In the genomic region with DNA sequence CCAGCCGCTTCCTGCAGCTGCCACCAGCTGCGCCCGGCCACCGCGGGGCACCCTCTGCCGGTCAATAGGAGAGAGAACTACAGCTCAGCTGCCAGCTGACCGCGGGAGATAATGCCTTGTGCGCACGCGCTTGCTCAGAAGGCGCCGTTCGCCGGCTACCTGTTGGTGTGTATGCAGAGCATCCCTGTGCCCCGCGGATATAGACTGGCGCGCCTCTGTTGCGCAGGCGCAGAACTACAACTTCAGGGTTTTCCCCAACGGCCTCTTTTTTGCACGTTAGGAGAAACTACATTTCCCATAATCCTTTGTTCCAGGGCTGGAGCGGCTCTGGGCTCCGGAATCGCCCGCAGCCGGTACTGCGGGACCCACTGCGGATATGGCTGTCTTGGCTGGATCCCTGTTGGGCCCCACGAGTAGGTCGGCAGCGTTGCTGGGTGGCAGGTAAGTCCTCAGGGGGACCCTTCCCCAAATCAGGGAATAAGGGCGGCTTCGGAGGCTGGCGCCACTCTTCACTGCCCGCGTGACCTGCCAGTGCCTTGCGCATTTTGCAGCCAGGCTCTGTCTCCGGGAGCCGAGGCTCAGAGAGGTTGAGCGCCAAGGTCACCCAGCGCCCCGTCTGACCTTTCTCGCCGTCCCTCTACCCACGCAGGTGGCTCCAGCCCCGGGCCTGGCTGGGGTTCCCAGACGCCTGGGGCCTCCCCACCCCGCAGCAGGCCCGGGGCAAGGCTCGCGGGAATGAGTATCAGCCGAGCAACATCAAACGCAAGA, we compare ENCODE assay signal across 8 cellular contexts. TPM values are rescaled to one million over a fixed set of nuclear protein-coding genes. Genes with fewer than 3 reads are reported as not detected.
DNase-seq lines count a peak whose midpoint lies in the region; ATAC-seq and TF ChIP-seq lines count a peak whose summit lies in the region.

TSS of gene MRPL34 (plus strand) at position 356 of the 768 bp plus-strand sequence. CDS start at position 377, 21 bp downstream.

- H3K9me3 ChIP-seq in BE2C (no peaks in the 10 kb centered on the region), colonic mucosa (no peaks in the 10 kb centered on the region)

- H3K36me3 ChIP-seq in BE2C (no peaks in the 10 kb centered on the region), colonic mucosa (no peaks in the 10 kb centered on the region)

- H3K27ac ChIP-seq in colonic mucosa (peak within 1 kb of the TSS; percentile 93), layer of hippocampus (ENCODE audit: low read depth, low read length) (peak within 1 kb of the TSS; percentile 95)

- peak; percentile 51 for ATAC-seq in HG03457 (IDR thresholded peaks at IDR 0.05; ENCODE audit: unreplicated experiment)

- peak; percentile 83 for TF ChIP-seq CTCF in BE2C (IDR thresholded peaks at IDR 0.05; ENCODE audit: low read depth, low read length)
- peak; percentile 63 for TF ChIP-seq CTCF in colonic mucosa (IDR thresholded peaks at IDR 0.05)

- DNase-seq in BE2C: peak; percentile 100
- peak; percentile 75 for DNase-seq in GM19238 (ENCODE audit: insufficient read length, low spot score)
- peak; percentile 99 for DNase-seq in NCI-H524 treated with DMSO at 0.1 percent for 48 hours (lab: John Stamatoyannopoulos, UW)
- DNase-seq in activated CD4-positive, alpha-beta T cell treated with anti-CD3 and anti-CD28 coated beads for 48 hours: peak; percentile 97
- peak; percentile 97 for DNase-seq in colonic mucosa
- DNase-seq in stimulated activated CD4-positive, alpha-beta T cell treated with anti-CD3 and anti-CD28 coated beads, Interleukin-1b, Interleukin-23, amount 100 ng/mL, for 48 hours: peak; percentile 98

- intact Hi-C loops in colonic mucosa (cut with DNase I): loop anchor here (2.0 kb wide), 1 partner anchor 29 kb away; the partner anchor contains the start of gene ANO8

- peaks cover 6% of the 10 kb centered on the region for H3K4me1 ChIP-seq in BE2C
- H3K4me1 ChIP-seq in colonic mucosa: peaks cover 22% of the 10 kb centered on the region

- H3K9ac ChIP-seq in colonic mucosa (ENCODE audit: low read depth in 2 of 2, low read length in 2 of 2): peak within 1 kb of the TSS; percentile 72 to 94

- H3K4me3 ChIP-seq in BE2C (ENCODE audit: low read depth, low read length) (peak within 1 kb of the TSS; percentile 93), colonic mucosa (peak within 1 kb of the TSS; percentile 72)

- H3K27me3 ChIP-seq in BE2C (no peaks in the 10 kb centered on the region), colonic mucosa (no peaks in the 10 kb centered on the region), layer of hippocampus (ENCODE audit: control insufficient read depth, insufficient read depth, low read length) (no peaks in the 10 kb centered on the region)

RNA-seq across cellular contexts. Expression of gene MRPL34, which starts in this region (rescaled TPM):
- 333 TPM for polyA plus RNA-seq in BE2C (2012; ENCODE audit: insufficient read depth, insufficient read length, low read depth)
- total RNA-seq in colonic mucosa: 100 to 1,000 TPM; 127 to 184 TPM

Comparison
In these comparisons a context has a peak if more than half of its experiments do, and no peak if none do; other contexts are left out.
1. Peak in every context shown above with its lines: DNase-seq, ATAC-seq, H3K4me3 ChIP-seq and H3K27ac ChIP-seq.